In genomic region chr10:30437039-30437781, GRCh38 we compare ENCODE assay signal across 8 cellular contexts. TPM values are rescaled to one million over a fixed set of nuclear protein-coding genes. Genes with fewer than 3 reads are reported as not detected.
DNase-seq lines count a peak whose midpoint lies in the region; ATAC-seq and TF ChIP-seq lines count a peak whose summit lies in the region.

No MANE protein-coding gene starts in this region.

- peaks cover 64% of the 10 kb centered on the region for H3K4me1 Mint-ChIP-seq in activated CD4-positive, alpha-beta memory T cell treated with anti-CD3 and anti-CD28 coated beads for 36 hours (ENCODE audit: low read depth)
- H3K4me1 Mint-ChIP-seq in stimulated activated memory B cell treated with anti-CD40 and anti-IgM and Interleukin-4, amounts not matched to agents 10 μg/mL and 1 μg/mL and 100 μg/mL, for 72 hours, result peaks cover 58% of the 10 kb centered on the region

- H3K36me3 Mint-ChIP-seq in activated CD4-positive, alpha-beta memory T cell treated with anti-CD3 and anti-CD28 coated beads for 36 hours, result peaks cover 58% of the 10 kb centered on the region
- peaks cover 77% of the 10 kb centered on the region for H3K36me3 Mint-ChIP-seq in stimulated activated memory B cell treated with anti-CD40 and anti-IgM and Interleukin-4, amounts not matched to agents 10 μg/mL and 1 μg/mL and 100 μg/mL, for 72 hours

- H3K4me3 Mint-ChIP-seq in activated CD4-positive, alpha-beta memory T cell treated with anti-CD3 and anti-CD28 coated beads for 36 hours, result peak overlapping the region; percentile 92
- H3K4me3 Mint-ChIP-seq in stimulated activated memory B cell treated with anti-CD40 and anti-IgM and Interleukin-4, amounts not matched to agents 10 μg/mL and 1 μg/mL and 100 μg/mL, for 72 hours, result peak overlapping the region; percentile 96

- peaks cover 11% of the 10 kb centered on the region for H4K20me1 ChIP-seq in hepatocyte (ENCODE audit: insufficient read depth, poor library complexity, severe bottlenecking)

- no peaks in the 10 kb centered on the region for H3K9me2 ChIP-seq in hepatocyte (replicated peaks; ENCODE audit: insufficient read depth)

- H2AFZ ChIP-seq in hepatocyte, result no peak overlapping the region

- H3K9me3 ChIP-seq in hepatocyte (ENCODE audit: low read depth), result no peaks in the 10 kb centered on the region

- H3K27me3 Mint-ChIP-seq in activated CD4-positive, alpha-beta memory T cell treated with anti-CD3 and anti-CD28 coated beads for 36 hours, result no peaks in the 10 kb centered on the region
- no peaks in the 10 kb centered on the region for H3K27me3 Mint-ChIP-seq in stimulated activated memory B cell treated with anti-CD40 and anti-IgM and Interleukin-4, amounts not matched to agents 10 μg/mL and 1 μg/mL and 100 μg/mL, for 72 hours

- CTCF ChIA-PET in activated CD4-positive, alpha-beta memory T cell treated with anti-CD3 and anti-CD28 coated beads for 36 hours (lab: Charles Lee), result interaction anchor here (0.8 to 2.8 kb wide), 11 partner anchors 10 to 202 kb away, joined by 3 to 15 read pairs (median 4); partner anchors contain the start of gene MTPAP
- CTCF ChIA-PET in HEK293T (lab: Yijun Ruan, JAX), result interaction anchor here (0.6 to 1.2 kb wide), 2 partner anchors 30 to 146 kb away, joined by 3 read pairs; no protein-coding TSS in a partner anchor

- POLR2A ChIA-PET in activated CD4-positive, alpha-beta memory T cell treated with anti-CD3 and anti-CD28 coated beads for 36 hours (lab: Charles Lee), result interaction anchor here (0.7 to 3.3 kb wide), 12 partner anchors 10 to 264 kb away, joined by 3 to 21 read pairs (median 4); no protein-coding TSS in a partner anchor
- POLR2A ChIA-PET in HEK293T (lab: Yijun Ruan, JAX), result no interaction called here

- H3K27me3 ChIP-seq in hepatocyte, result no peaks in the 10 kb centered on the region

- H3K27ac Mint-ChIP-seq in activated CD4-positive, alpha-beta memory T cell treated with anti-CD3 and anti-CD28 coated beads for 36 hours, result peak overlapping the region; percentile 95
- H3K27ac Mint-ChIP-seq in stimulated activated memory B cell treated with anti-CD40 and anti-IgM and Interleukin-4, amounts not matched to agents 10 μg/mL and 1 μg/mL and 100 μg/mL, for 72 hours, result peak overlapping the region; percentile 96

- H3K4me3 ChIP-seq in AG09309 (ENCODE audit: control insufficient read depth, low read depth, low read length), result peak overlapping the region; percentile 10
- no peak overlapping the region for H3K4me3 ChIP-seq in hepatocyte

- peak overlapping the region; percentile 98 for H3K27ac ChIP-seq in hepatocyte

- H3K4me2 ChIP-seq in hepatocyte, result peak overlapping the region; percentile 84

- no peak for DNase-seq in AG09309 (ENCODE audit: low read depth)
- peak; percentile 46 for DNase-seq in HCEC 1CT
- peak; percentile 71 for DNase-seq in activated CD4-positive, alpha-beta memory T cell treated with anti-CD3 and anti-CD28 coated beads for 36 hours
- DNase-seq in hepatocyte (ENCODE audit: low spot score), result no peak
- no peak for DNase-seq in NCI-H128 (lab: John Stamatoyannopoulos, UW; ENCODE audit: unreplicated experiment)
- no peak for DNase-seq in cerebellar nuclear complex (lab: John Stamatoyannopoulos, UW)
- DNase-seq in HEK293T (ENCODE audit: extremely low spot score), result no peak

- WGBS in hepatocyte (ENCODE audit: low lambda C conversion rate, missing lambda C conversion rate), result 35% methylated on average over 13 of the region's 13 CpGs

- H3K36me3 ChIP-seq in hepatocyte (replicated peaks; ENCODE audit: insufficient read depth, low read depth), result no peaks in the 10 kb centered on the region

- no peak for ATAC-seq in stimulated activated memory B cell treated with anti-CD40 and anti-IgM and Interleukin-4, amounts not matched to agents 10 μg/mL and 1 μg/mL and 100 μg/mL, for 72 hours

- H3K4me1 ChIP-seq in hepatocyte (ENCODE audit: insufficient read depth), result peaks cover 33% of the 10 kb centered on the region

- TF ChIP-seq CTCF in AG09309 (IDR thresholded peaks at IDR 0.05; ENCODE audit: control insufficient read depth, insufficient read depth, low read depth, low read length, missing control alignments), result no peak
- no peak for TF ChIP-seq CTCF in hepatocyte (IDR thresholded peaks at IDR 0.05; ENCODE audit: poor library complexity)

- peaks cover 47% of the 10 kb centered on the region for H3K79me2 ChIP-seq in hepatocyte

- intact Hi-C loops in activated CD4-positive, alpha-beta memory T cell treated with anti-CD3 and anti-CD28 coated beads for 36 hours (cut with micrococcal nuclease), result loop anchor here (1.0 kb wide), 5 partner anchors 10 to 245 kb away; no protein-coding TSS in a partner anchor

- H3K9me3 Mint-ChIP-seq in activated CD4-positive, alpha-beta memory T cell treated with anti-CD3 and anti-CD28 coated beads for 36 hours, result no peaks in the 10 kb centered on the region
- H3K9me3 Mint-ChIP-seq in stimulated activated memory B cell treated with anti-CD40 and anti-IgM and Interleukin-4, amounts not matched to agents 10 μg/mL and 1 μg/mL and 100 μg/mL, for 72 hours, result no peaks in the 10 kb centered on the region

TF ChIP-seq in HEK293T, 16 proteins besides CTCF, POLR2A, EP300 and RAD21:
- no peak for TF ChIP-seq FOXM1 (IDR thresholded peaks at IDR 0.05; ENCODE audit: borderline replicate concordance)
- TF ChIP-seq CTBP1 (IDR thresholded peaks at IDR 0.05; ENCODE audit: borderline replicate concordance), result no peak
- TF ChIP-seq, protein P1, sequence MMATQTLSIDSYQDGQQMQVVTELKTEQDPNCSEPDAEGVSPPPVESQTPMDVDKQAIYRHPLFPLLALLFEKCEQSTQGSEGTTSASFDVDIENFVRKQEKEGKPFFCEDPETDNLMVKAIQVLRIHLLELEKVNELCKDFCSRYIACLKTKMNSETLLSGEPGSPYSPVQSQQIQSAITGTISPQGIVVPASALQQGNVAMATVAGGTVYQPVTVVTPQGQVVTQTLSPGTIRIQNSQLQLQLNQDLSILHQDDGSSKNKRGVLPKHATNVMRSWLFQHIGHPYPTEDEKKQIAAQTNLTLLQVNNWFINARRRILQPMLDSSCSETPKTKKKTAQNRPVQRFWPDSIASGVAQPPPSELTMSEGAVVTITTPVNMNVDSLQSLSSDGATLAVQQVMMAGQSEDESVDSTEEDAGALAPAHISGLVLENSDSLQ (IDR thresholded peaks at IDR 0.05), result no peak
- no peak for TF ChIP-seq BHLHE40 (IDR thresholded peaks at IDR 0.05; ENCODE audit: borderline replicate concordance)
- TF ChIP-seq L3MBTL2 (conservative IDR thresholded peaks at IDR 0.05), result no peak
- TF ChIP-seq ZNF384 (IDR thresholded peaks at IDR 0.05), result no peak
- no peak for TF ChIP-seq SP1 (IDR thresholded peaks at IDR 0.05)
- no peak for TF ChIP-seq ELF4 (IDR thresholded peaks at IDR 0.05)
- no peak for TF ChIP-seq FOXA1 (IDR thresholded peaks at IDR 0.05)
- TF ChIP-seq SUZ12 (IDR thresholded peaks at IDR 0.05), result no peak
- no peak for TF ChIP-seq HDGF (IDR thresholded peaks at IDR 0.05; ENCODE audit: borderline replicate concordance)

RNA-seq across cellular contexts. Expression of gene MAP3K8, which starts 3.2 kb away (rescaled TPM):
- 10 to 100 TPM; 36.5 to 40.6 TPM for total RNA-seq in activated CD4-positive, alpha-beta memory T cell treated with anti-CD3 and anti-CD28 coated beads for 36 hours
- total RNA-seq in hepatocyte, result 15.5 and 23.0 TPM in 2 replicates
- polyA plus RNA-seq in hepatocyte, result 37.9 and 40.0 TPM in 2 replicates

Comparison
In these comparisons a context has a peak if more than half of its experiments do, and no peak if none do; other contexts are left out.
1. DNase-seq: peak in HCEC 1CT (single experiment) and activated CD4-positive, alpha-beta memory T cell treated with anti-CD3 and anti-CD28 coated beads for 36 hours (single experiment); none in AG09309 (single experiment), hepatocyte (single experiment), NCI-H128 (single experiment), cerebellar nuclear complex (0 of 2) and HEK293T (single experiment).